ENCODE assay signal across 9 cellular contexts in genomic region chr1:11037019-11037739, GRCh38. TPM values are rescaled to one million over a fixed set of nuclear protein-coding genes. Genes with fewer than 3 reads are reported as not detected.
DNase-seq lines count a peak whose midpoint lies in the region; ATAC-seq, FAIRE-seq and TF ChIP-seq lines count a peak whose summit lies in the region.
"Not testable (repeated sequence)": the region's sequence is repeated elsewhere in the genome, so short reads cannot be mapped to it uniquely, and the experiment has no call there.
"Had no signal": no experiment of that assay in that cellular context is flagged by ENCODE, and none has a peak within 500 bp of the region (broad histone marks: within the 10 kb centered on the region; RNA-seq: fewer than 3 reads in every experiment).

No MANE protein-coding gene starts in this region.

- H3K27me3 ChIP-seq in Loucy (ENCODE audit: insufficient read depth, low read length, poor library complexity, severe bottlenecking); H1 (replicated peaks in 1 of 4; ENCODE audit: control insufficient read depth in 3 of 4, extremely low read depth in 1 of 4, insufficient read depth in 3 of 4, low read length in 3 of 4): not testable (repeated sequence)
- peaks cover 8 to 20% of the 10 kb centered on the region in 2 experiments for H3K27me3 ChIP-seq in K562 (ENCODE audit: control insufficient read depth in 2 of 2, insufficient read depth in 2 of 2, low read length in 2 of 2)

- whole genome bisulfite sequencing in K562 (ENCODE audit: insufficient coverage, low coverage, missing lambda C conversion rate) = 28% methylated on average over 18 of the region's 18 CpGs
- 65% methylated on average over 18 of the region's 18 CpGs; no CpG with 5 or more reads in 1 of the 2 experiments for WGBS in H1 (ENCODE audit: extremely low coverage in 1 of 2, insufficient coverage in 1 of 2, insufficient read length in 1 of 2, insufficient replicate concordance in 2 of 2, low coverage in 1 of 2, low lambda C conversion rate in 2 of 2, missing lambda C conversion rate in 1 of 2), 2 experiments

- H3K18ac ChIP-seq in H1 (ENCODE audit: extremely low read depth, low read length) = not testable (repeated sequence)

- H3K9me3 ChIP-seq in HEK293 (ENCODE audit: control insufficient read depth, insufficient read depth, low read depth, low read length); Loucy (ENCODE audit: insufficient read depth, low read depth, low read length); K562 (replicated peaks; ENCODE audit: control insufficient read depth, insufficient read depth, low read depth, low read length); H1 (ENCODE audit: insufficient read depth in 2 of 2, low read depth in 1 of 2, low read length in 1 of 2): not testable (repeated sequence)

- H2BK15ac ChIP-seq in H1 (ENCODE audit: low read length) = not testable (repeated sequence)

- ATAC-seq in K562 = not testable (repeated sequence)

- not testable (repeated sequence) for H3K36me3 ChIP-seq in HEK293 (ENCODE audit: control insufficient read depth in 2 of 2, insufficient read depth in 1 of 2, low read length in 2 of 2); Loucy (ENCODE audit: insufficient read depth, low read length); K562 (ENCODE audit: control insufficient read depth, insufficient read depth, low read length); H1 (ENCODE audit: control insufficient read depth in 2 of 4, insufficient read depth in 4 of 4, low read length in 3 of 4)

- H4K20me1 ChIP-seq in Loucy (ENCODE audit: insufficient read depth, low read length, poor library complexity, severe bottlenecking); K562 (replicated peaks; ENCODE audit: control insufficient read depth, insufficient read depth, low read length): not testable (repeated sequence)
- H4K20me1 ChIP-seq in H1 (replicated peaks in 1 of 2; ENCODE audit: control insufficient read depth in 1 of 2, insufficient read depth in 2 of 2, low read length in 2 of 2) = peaks cover 0 to 13% of the 10 kb centered on the region in 2 experiments

- peak; percentile 35 for DNase-seq in activated CD8-positive, alpha-beta memory T cell treated with anti-CD3 and anti-CD28 coated beads, Interleukin-2, amount 50 U/mL, for 48 hours
- not testable (repeated sequence) for DNase-seq in K562 (ENCODE audit: extremely low read depth in 1 of 4, low spot score in 3 of 4); H1 (ENCODE audit: low read depth in 1 of 2, low spot score in 2 of 2)
- peak; percentile 79 for DNase-seq in mesenteric fat pad (ENCODE audit: low spot score)

- not testable (repeated sequence) for H3K14ac ChIP-seq in H1 (ENCODE audit: insufficient read length)

- not testable (repeated sequence) for H3K9me1 ChIP-seq in K562 (ENCODE audit: control insufficient read depth, insufficient read depth, low read length)

- not testable (repeated sequence) for TF ChIP-seq POLR2A in K562 (conservative IDR thresholded peaks at IDR 0.05); H1 (IDR thresholded peaks at IDR 0.05; ENCODE audit: control extremely low read depth in 1 of 2, low read depth in 2 of 2, low read length in 2 of 2)

- not testable (repeated sequence) for H4K5ac ChIP-seq in H1 (ENCODE audit: insufficient read length, low read depth, low read length)

- POLR2A ChIA-PET in HEK293 (lab: Yijun Ruan, JAX) (interaction anchor here (0.5 to 1.2 kb wide), 5 partner anchors 23 to 709 kb away, joined by 3 to 9 read pairs (median 4); partner anchors contain the start of gene SRM), K562 (lab: Yijun Ruan, JAX) (interaction anchor here (0.6 to 2.0 kb wide), 16 partner anchors 9 to 737 kb away, joined by 3 to 6 read pairs (median 4); partner anchors contain the start of genes EXOSC10, FBXO6, MASP2 and TARDBP), H1 (lab: Charles Lee; ENCODE audit: partially characterized antibody) (interaction anchor here (1.2 to 3.9 kb wide), 10 partner anchors 7 to 604 kb away, joined by 3 to 31 read pairs (median 6); partner anchors contain the start of genes SRM and TARDBP)

- not testable (repeated sequence) for H2BK120ac ChIP-seq in H1 (replicated peaks; ENCODE audit: low read depth, low read length)

- H3K4ac ChIP-seq in H1 (replicated peaks; ENCODE audit: insufficient read length, low read depth, low read length) = not testable (repeated sequence)

- H2BK5ac ChIP-seq in H1 (ENCODE audit: low read depth, low read length) = not testable (repeated sequence)

- H3K4me3 ChIP-seq in HEK293 (ENCODE audit: low read depth, low read length); Loucy (ENCODE audit: low read length, poor library complexity, severe bottlenecking); K562; H1 (ENCODE audit: extremely low read depth in 1 of 4, insufficient read depth in 2 of 4, low read depth in 3 of 4, low read length in 4 of 4): not testable (repeated sequence)

- TF ChIP-seq CTCF in HEK293 (tag by site-specific recombination; IDR thresholded peaks at IDR 0.05); Loucy (conservative IDR thresholded peaks at IDR 0.05; ENCODE audit: low read length); K562 (IDR thresholded peaks at IDR 0.05 in 2 of 3, conservative IDR thresholded peaks at IDR 0.05 in 1 of 3; ENCODE audit: insufficient read depth in 2 of 3, low read depth in 1 of 3, low read length in 3 of 3); H1 (IDR thresholded peaks at IDR 0.05; ENCODE audit: control extremely low read depth in 1 of 3, insufficient read depth in 1 of 3, low read depth in 1 of 3, low read length in 3 of 3): not testable (repeated sequence)

- intact Hi-C loops in K562 (cut with micrococcal nuclease) = loop anchor here (1.0 to 10.0 kb wide), 5 partner anchors 195 to 688 kb away; no protein-coding TSS in a partner anchor

- H3K9me2 ChIP-seq in Loucy (replicated peaks; ENCODE audit: low read depth, low read length) = not testable (repeated sequence)

- TF ChIP-seq EP300 in K562 (IDR thresholded peaks at IDR 0.05; ENCODE audit: low read length); H1 (IDR thresholded peaks at IDR 0.05; ENCODE audit: borderline replicate concordance in 1 of 2, low read depth in 2 of 2, low read length in 2 of 2): not testable (repeated sequence)

- H3K4me1 ChIP-seq in HEK293 (ENCODE audit: control insufficient read depth, insufficient read depth, low read length); Loucy (ENCODE audit: insufficient read depth, low read length, poor library complexity, severe bottlenecking); K562 (replicated peaks in 1 of 2; ENCODE audit: control insufficient read depth in 2 of 2, insufficient read depth in 2 of 2, low read length in 2 of 2); H1 (replicated peaks in 1 of 4; ENCODE audit: control insufficient read depth in 3 of 4, insufficient read depth in 4 of 4, low read length in 3 of 4): not testable (repeated sequence)

- BruUV-seq in K562 (replicated peaks; lab: Mats Ljungman, UMichigan) = not testable (repeated sequence)

- not testable (repeated sequence) for H2BK12ac ChIP-seq in H1 (ENCODE audit: low read depth, low read length)

- H3K23me2 ChIP-seq in H1 (ENCODE audit: low read depth, low read length) = peaks cover 28% of the 10 kb centered on the region; the same call in 1 of the 2 replicates

- H4K91ac ChIP-seq in H1 (replicated peaks; ENCODE audit: insufficient read length, low read length) = not testable (repeated sequence)

- not testable (repeated sequence) for H3K79me1 ChIP-seq in H1 (ENCODE audit: low read depth, low read length)

- not testable (repeated sequence) for TF ChIP-seq RAD21 in K562 (CRISPR knock-in tag; conservative IDR thresholded peaks at IDR 0.05 in 1 of 2, IDR thresholded peaks at IDR 0.05 in 1 of 2); H1 (IDR thresholded peaks at IDR 0.05 in 1 of 2, conservative IDR thresholded peaks at IDR 0.05 in 1 of 2; ENCODE audit: low read depth in 2 of 2, low read length in 2 of 2)

- not testable (repeated sequence) for H3K4me2 ChIP-seq in Loucy (ENCODE audit: low read depth, low read length, poor library complexity, severe bottlenecking); K562 (ENCODE audit: insufficient read depth, low read length); H1 (ENCODE audit: insufficient read depth in 1 of 2, low read depth in 2 of 2, low read length in 2 of 2)

- H2AK5ac ChIP-seq in H1 (ENCODE audit: low read depth, low read length) = not testable (repeated sequence)

- H2BK20ac ChIP-seq in H1 (ENCODE audit: low read length) = not testable (repeated sequence)

- not testable (repeated sequence) for H3K23ac ChIP-seq in H1 (ENCODE audit: insufficient read length)

- in situ Hi-C loops in K562 (cut with MboI) = not testable (repeated sequence)

- not testable (repeated sequence) for H3K27ac ChIP-seq in HEK293 (ENCODE audit: extremely low read depth, low read depth, low read length); K562 (ENCODE audit: extremely low read depth, low read depth, low read length); H1 (ENCODE audit: low read depth, low read length)

- CTCF ChIA-PET in HEK293 (lab: Yijun Ruan, JAX) = interaction anchor here (0.6 to 5.1 kb wide), 80 partner anchors 10 to 1566 kb away, joined by 3 to 95 read pairs (median 4); partner anchors contain the start of genes EXOSC10, FBXO6, MASP2 and MTOR
- CTCF ChIA-PET in K562 (lab: Yijun Ruan, JAX; ENCODE audit: low intra/inter-chr PET ratio) = interaction anchor here (0.7 to 2.6 kb wide), 5 partner anchors 23 to 608 kb away, joined by 3 to 20 read pairs (median 6); no protein-coding TSS in a partner anchor
- CTCF ChIA-PET in H1 (lab: Charles Lee; ENCODE audit: partially characterized antibody) = interaction anchor here (0.6 to 7.4 kb wide), 53 partner anchors 10 to 605 kb away, joined by 3 to 168 read pairs (median 5); partner anchors contain the start of genes MASP2 and SRM

- H3K56ac ChIP-seq in H1 (replicated peaks; ENCODE audit: insufficient read length, low read depth, low read length) = not testable (repeated sequence)

- not testable (repeated sequence) for H3F3A ChIP-seq in Loucy (ENCODE audit: low read depth)

- H4K8ac ChIP-seq in H1 (ENCODE audit: extremely low read depth, insufficient read depth, low read length) = not testable (repeated sequence)

- not testable (repeated sequence) for H3K79me2 ChIP-seq in Loucy (ENCODE audit: insufficient read depth, low read length); K562 (ENCODE audit: control insufficient read depth, insufficient read depth, low read length); H1 (ENCODE audit: control insufficient read depth in 1 of 2, insufficient read depth in 2 of 2, low read length in 2 of 2)

- peak overlapping the region; percentile 65; the same call in 1 of the 2 replicates for H2AFZ ChIP-seq in Loucy (ENCODE audit: low read length)
- not testable (repeated sequence) for H2AFZ ChIP-seq in K562 (ENCODE audit: low read depth, low read length); H1 (ENCODE audit: low read length)

- not testable (repeated sequence) for H3K9ac ChIP-seq in Loucy (ENCODE audit: low read depth, low read length, poor library complexity, severe bottlenecking); K562 (ENCODE audit: insufficient read depth in 1 of 2, low read depth in 2 of 2, low read length in 2 of 2); H1 (replicated peaks in 1 of 4; ENCODE audit: extremely low read depth in 1 of 4, low read depth in 3 of 4, low read length in 3 of 4)

- FAIRE-seq in K562 (lab: Jason Lieb, UNC) = not testable (repeated sequence)
- FAIRE-seq in H1 (lab: Jason Lieb, UNC) = peak; percentile 99

RNA-seq across cellular contexts. Expression of gene MASP2, which starts 9.9 kb away (rescaled TPM):
- total RNA-seq in K562 (2011; cell fraction: chromatin; rRNA removed; ENCODE audit: low replicate concordance) = 0.49 and 1.1 TPM in 2 replicates
- 0.33 and 0.39 TPM in 2 replicates for total RNA-seq in K562 (2011; cell fraction: nucleolus; rRNA removed)
- total RNA-seq in K562 (2011; cell fraction: nucleoplasm; rRNA removed) = 0.37 and 0.38 TPM in 2 replicates
- 0.08 TPM in 1 of 2 replicates, not detected in the other for total RNA-seq in K562 (2014; rRNA removed)
- total RNA-seq in K562 (2014; rRNA removed; fragmentation: Illumina TruSeq; extraction: Trizol) = 0.07 TPM in 1 of 2 replicates, not detected in the other
- total RNA-seq in K562 (2015; rRNA removed; fragmentation: Illumina TruSeq; extraction: Trizol) = not detected in 2 replicates
- 0.09 and 0.27 TPM in 2 replicates for total RNA-seq in K562 (2021)
- polyA plus RNA-seq in K562 (2011; rRNA removed) = 0.03 TPM in 1 of 2 replicates, not detected in the other
- 0.03 and 0.09 TPM in 2 replicates for polyA plus RNA-seq in K562 (2011; cell fraction: cytosol; rRNA removed)
- polyA plus RNA-seq in K562 (2011; cell fraction: nucleus; rRNA removed) = 0.14 and 0.28 TPM in 2 replicates
- polyA plus RNA-seq in K562 (2012) = 0.76 and 1.9 TPM in 2 replicates
- polyA plus RNA-seq in K562 (2014; fragmentation: Illumina TruSeq; extraction: Trizol) = not detected in 2 replicates
- polyA plus RNA-seq in K562 (2014; fragmentation: Nextera tagmentation; extraction: Ambion mirVana) = under 1 TPM; 0.01 to 0.06 TPM
- 0.11 and 0.23 TPM in 2 replicates for polyA plus RNA-seq in K562 (2014; rRNA removed)
- polyA minus RNA-seq in K562 (2011; rRNA and poly(A)+ RNA removed) = not detected in 2 replicates
- polyA minus RNA-seq in K562 (2011; cell fraction: cytosol; rRNA and poly(A)+ RNA removed) = not detected in 2 replicates
- 0.11 and 0.13 TPM in 2 replicates for polyA minus RNA-seq in K562 (2011; cell fraction: nucleus; rRNA and poly(A)+ RNA removed)
- total RNA-seq in H1 (2021; fragmentation: NEBNext Ultra II Directional; extraction: Animal tissue kit (Norgen Biotek cat#: 25700)) = 0.90 and 1.2 TPM in 2 replicates
- 0.54 and 0.78 TPM in 2 replicates for polyA plus RNA-seq in H1 (2011; rRNA removed)
- 0.43 TPM for polyA plus RNA-seq in H1 (2011; cell fraction: cytosol; rRNA removed)
- 2.1 TPM for polyA plus RNA-seq in H1 (2011; cell fraction: nucleus; rRNA removed)
- 2.7 to 2.9 TPM (median 2.8 TPM) in 4 replicates for polyA plus RNA-seq in H1 (2012, experiment 1 of 2)
- polyA plus RNA-seq in H1 (2012, experiment 2 of 2) = 0.77 TPM
- 0.61 TPM for polyA plus RNA-seq in H1 (2013, experiment 1 of 2)
- 0.72 TPM for polyA plus RNA-seq in H1 (2013, experiment 2 of 2)
- 0.29 and 0.63 TPM in 2 replicates for polyA minus RNA-seq in H1 (2011; rRNA and poly(A)+ RNA removed)
- not detected for polyA minus RNA-seq in H1 (2011; cell fraction: cytosol; rRNA and poly(A)+ RNA removed)
- 1.2 TPM for polyA minus RNA-seq in H1 (2011; cell fraction: nucleus; rRNA and poly(A)+ RNA removed)
- not detected for total RNA-seq in mesenteric fat pad
- total RNA-seq: GM23248 had no signal
- polyA plus RNA-seq: BJ, IgD-negative memory B cell had no signal

RNA-seq across cellular contexts. Expression of gene SRM, which starts 22.6 kb away (rescaled TPM):
- 25.5 and 107 TPM in 2 replicates for total RNA-seq in K562 (2011; cell fraction: chromatin; rRNA removed; ENCODE audit: low replicate concordance)
- 109 and 122 TPM in 2 replicates for total RNA-seq in K562 (2011; cell fraction: nucleolus; rRNA removed)
- total RNA-seq in K562 (2011; cell fraction: nucleoplasm; rRNA removed) = 64.7 and 103 TPM in 2 replicates
- total RNA-seq in K562 (2014; rRNA removed) (93.2 and 164 TPM in 2 replicates), K562 (2014; rRNA removed; fragmentation: Illumina TruSeq; extraction: Trizol) (36.1 and 40.4 TPM in 2 replicates), K562 (2015; rRNA removed; fragmentation: Illumina TruSeq; extraction: Trizol) (82.5 and 95.0 TPM in 2 replicates), K562 (2021) (373 and 403 TPM in 2 replicates), mesenteric fat pad (103 TPM)
- polyA plus RNA-seq in K562 (2011; rRNA removed) (51.5 and 53.4 TPM in 2 replicates), K562 (2014; fragmentation: Illumina TruSeq; extraction: Trizol) (296 and 340 TPM in 2 replicates), K562 (2014; fragmentation: Nextera tagmentation; extraction: Ambion mirVana) (10 to 100 TPM; 23.9 to 34.1 TPM), K562 (2014; rRNA removed) (143 and 176 TPM in 2 replicates), H1 (2011; rRNA removed) (110 and 182 TPM in 2 replicates)
- polyA plus RNA-seq in K562 (2011; cell fraction: cytosol; rRNA removed) = 100 and 208 TPM in 2 replicates
- 62.9 and 103 TPM in 2 replicates for polyA plus RNA-seq in K562 (2011; cell fraction: nucleus; rRNA removed)
- 211 and 367 TPM in 2 replicates for polyA plus RNA-seq in K562 (2012)
- polyA minus RNA-seq in K562 (2011; rRNA and poly(A)+ RNA removed) = 55.4 and 73.9 TPM in 2 replicates
- 241 and 294 TPM in 2 replicates for polyA minus RNA-seq in K562 (2011; cell fraction: cytosol; rRNA and poly(A)+ RNA removed)
- polyA minus RNA-seq in K562 (2011; cell fraction: nucleus; rRNA and poly(A)+ RNA removed) = 35.8 and 45.7 TPM in 2 replicates
- total RNA-seq in H1 (2021; fragmentation: NEBNext Ultra II Directional; extraction: Animal tissue kit (Norgen Biotek cat#: 25700)) = 206 and 208 TPM in 2 replicates
- polyA plus RNA-seq in H1 (2011; cell fraction: cytosol; rRNA removed) = 94.1 TPM
- 133 TPM for polyA plus RNA-seq in H1 (2011; cell fraction: nucleus; rRNA removed)
- 123 to 274 TPM (median 235 TPM) in 4 replicates for polyA plus RNA-seq in H1 (2012, experiment 1 of 2)
- 289 TPM for polyA plus RNA-seq in H1 (2012, experiment 2 of 2)
- polyA plus RNA-seq in H1 (2013, experiment 1 of 2) = 291 TPM
- polyA plus RNA-seq in H1 (2013, experiment 2 of 2) = 264 TPM
- polyA minus RNA-seq in H1 (2011; rRNA and poly(A)+ RNA removed) = 78.0 and 108 TPM in 2 replicates
- polyA minus RNA-seq in H1 (2011; cell fraction: cytosol; rRNA and poly(A)+ RNA removed) = 134 TPM
- polyA minus RNA-seq in H1 (2011; cell fraction: nucleus; rRNA and poly(A)+ RNA removed) = 86.5 TPM

RNA-seq across cellular contexts. Expression of gene TARDBP, which starts 24.7 kb away (rescaled TPM):
- 242 and 417 TPM in 2 replicates for total RNA-seq in K562 (2011; cell fraction: chromatin; rRNA removed; ENCODE audit: low replicate concordance)
- 197 and 216 TPM in 2 replicates for total RNA-seq in K562 (2011; cell fraction: nucleolus; rRNA removed)
- 336 and 397 TPM in 2 replicates for total RNA-seq in K562 (2011; cell fraction: nucleoplasm; rRNA removed)
- total RNA-seq in K562 (2014; rRNA removed) = 129 TPM in 2 replicates
- 176 and 198 TPM in 2 replicates for total RNA-seq in K562 (2014; rRNA removed; fragmentation: Illumina TruSeq; extraction: Trizol)
- total RNA-seq in K562 (2015; rRNA removed; fragmentation: Illumina TruSeq; extraction: Trizol) = 206 and 220 TPM in 2 replicates
- total RNA-seq in K562 (2021) = 211 and 243 TPM in 2 replicates
- polyA plus RNA-seq in K562 (2011; rRNA removed) = 220 and 244 TPM in 2 replicates
- polyA plus RNA-seq in K562 (2011; cell fraction: cytosol; rRNA removed) = 83.0 and 130 TPM in 2 replicates
- 341 and 531 TPM in 2 replicates for polyA plus RNA-seq in K562 (2011; cell fraction: nucleus; rRNA removed)
- polyA plus RNA-seq in K562 (2012) = 176 and 348 TPM in 2 replicates
- 358 and 487 TPM in 2 replicates for polyA plus RNA-seq in K562 (2014; fragmentation: Illumina TruSeq; extraction: Trizol)
- polyA plus RNA-seq in K562 (2014; fragmentation: Nextera tagmentation; extraction: Ambion mirVana) = 100 to 1,000 TPM; 122 to 285 TPM
- polyA plus RNA-seq in K562 (2014; rRNA removed) = 403 and 515 TPM in 2 replicates
- polyA minus RNA-seq in K562 (2011; rRNA and poly(A)+ RNA removed) = 180 and 229 TPM in 2 replicates
- polyA minus RNA-seq in K562 (2011; cell fraction: cytosol; rRNA and poly(A)+ RNA removed) = 96.8 and 129 TPM in 2 replicates
- 160 and 216 TPM in 2 replicates for polyA minus RNA-seq in K562 (2011; cell fraction: nucleus; rRNA and poly(A)+ RNA removed)
- total RNA-seq in H1 (2021; fragmentation: NEBNext Ultra II Directional; extraction: Animal tissue kit (Norgen Biotek cat#: 25700)) = 232 and 240 TPM in 2 replicates
- 121 and 144 TPM in 2 replicates for polyA plus RNA-seq in H1 (2011; rRNA removed)
- 216 TPM for polyA plus RNA-seq in H1 (2011; cell fraction: cytosol; rRNA removed)
- 92.6 TPM for polyA plus RNA-seq in H1 (2011; cell fraction: nucleus; rRNA removed)
- 239 to 401 TPM (median 318 TPM) in 4 replicates for polyA plus RNA-seq in H1 (2012, experiment 1 of 2)
- polyA plus RNA-seq in H1 (2012, experiment 2 of 2) = 40.2 TPM
- polyA plus RNA-seq in H1 (2013, experiment 1 of 2) = 183 TPM
- polyA plus RNA-seq in H1 (2013, experiment 2 of 2) = 175 TPM
- 122 and 124 TPM in 2 replicates for polyA minus RNA-seq in H1 (2011; rRNA and poly(A)+ RNA removed)
- polyA minus RNA-seq in H1 (2011; cell fraction: cytosol; rRNA and poly(A)+ RNA removed) = 148 TPM
- 132 TPM for polyA minus RNA-seq in H1 (2011; cell fraction: nucleus; rRNA and poly(A)+ RNA removed)
- total RNA-seq in mesenteric fat pad = 128 TPM
